8 cellular contexts compared by ENCODE assay signal in genomic region chr1:67759692-67760029, GRCh38.
DNase-seq lines count a peak whose midpoint lies in the region; ATAC-seq, FAIRE-seq and TF ChIP-seq lines count a peak whose summit lies in the region.

No MANE protein-coding gene starts in this region.

- TF ChIP-seq CTCF in GM12878 (IDR thresholded peaks at IDR 0.05 in 2 of 3, conservative IDR thresholded peaks at IDR 0.05 in 1 of 3; ENCODE audit: control insufficient read depth in 2 of 3, extremely low read depth in 1 of 3, insufficient read depth in 1 of 3, low read depth in 3 of 3, low read length in 3 of 3) (no peak), adrenal gland (IDR thresholded peaks at IDR 0.05) (no peak)

- POLR2A ChIA-PET in GM12878 (lab: Charles Lee) = interaction anchor here (0.8 to 4.2 kb wide), 19 partner anchors 9 to 222 kb away, joined by 3 to 33 read pairs (median 3); partner anchors contain the start of gene GADD45A

- peak overlapping the region; percentile 39; the same call in 1 of the 2 replicates for H2AFZ ChIP-seq in GM12878 (ENCODE audit: control insufficient read depth, low read depth, low read length)

- H3K79me2 ChIP-seq in GM12878 (ENCODE audit: control insufficient read depth, insufficient read depth, low read length) = no peaks in the 10 kb centered on the region

- H3K4me3 ChIP-seq in GM12878 (no peak overlapping the region), adrenal gland (no peak overlapping the region)

- SMC1A ChIA-PET in GM12878 (lab: Charles Lee; ENCODE audit: uncharacterized antibody, unreplicated experiment) = interaction anchor here (0.6 to 14.1 kb wide), 61 partner anchors 8 to 546 kb away, joined by 3 to 227 read pairs (median 5); partner anchors contain the start of gene GADD45A

- H3K27ac ChIP-seq in GM12878 (ENCODE audit: control insufficient read depth, insufficient read depth) = peak overlapping the region; percentile 84
- H3K27ac ChIP-seq in adrenal gland = peak overlapping the region in 2 of 5 donors; percentile 29 to 32

- no peak for DNase-seq in GM12878 (ENCODE audit: low read depth, low spot score)
- no peak for DNase-seq in sciatic nerve (ENCODE audit: low spot score)
- DNase-seq in adrenal gland = no peak
- DNase-seq in NCI-H146 treated with DMSO at 0.1 percent for 48 hours (lab: John Stamatoyannopoulos, UW; ENCODE audit: unreplicated experiment) = no peak
- no peak for DNase-seq in SK-N-DZ (ENCODE audit: low spot score)
- DNase-seq in activated CD8-positive, alpha-beta memory T cell treated with anti-CD3 and anti-CD28 coated beads for 24 hours = no peak

- FAIRE-seq in GM12878 (lab: Jason Lieb, UNC) = no peak

- in situ Hi-C loops in GM12878 (cut with MboI) = loop anchor here (5.0 to 10.0 kb wide), 3 partner anchors 77 to 425 kb away; no protein-coding TSS in a partner anchor

- H3K4me1 ChIP-seq in GM12878 (ENCODE audit: control insufficient read depth, insufficient read depth, low read length) (peaks cover 20% of the 10 kb centered on the region), adrenal gland (replicated peaks in 1 of 2) (peaks cover 0 to 11% of the 10 kb centered on the region in 2 donors)

- BruUV-seq in GM12878 (replicated peaks; lab: Mats Ljungman, UMichigan) = TSS peak; percentile 77

- no peaks in the 10 kb centered on the region for H3K9me3 ChIP-seq in GM12878 (replicated peaks; ENCODE audit: control insufficient read depth, insufficient read depth, low read length)
- no peaks in the 10 kb centered on the region for H3K9me3 ChIP-seq in adrenal gland (replicated peaks in 1 of 3)

- no peak for TF ChIP-seq RAD21 in GM12878 (IDR thresholded peaks at IDR 0.05; ENCODE audit: insufficient read depth, low read depth, low read length)

- CTCF ChIA-PET in GM12878 (lab: Yijun Ruan, JAX) = interaction anchor here (0.6 to 10.8 kb wide), 67 partner anchors 9 to 764 kb away, joined by 3 to 227 read pairs (median 6); partner anchors contain the start of gene GADD45A

- H3K27me3 ChIP-seq in GM12878 (replicated peaks in 1 of 2; ENCODE audit: control insufficient read depth in 2 of 2, insufficient read depth in 2 of 2, low read length in 1 of 2) (peaks cover 0 to 2% of the 10 kb centered on the region in 2 experiments; a peak in 2 of 4 replicates), adrenal gland (no peaks in the 10 kb centered on the region)

- H4K20me1 ChIP-seq in GM12878 (ENCODE audit: control insufficient read depth, insufficient read depth) = no peaks in the 10 kb centered on the region

- H3K36me3 ChIP-seq in GM12878 (ENCODE audit: control insufficient read depth in 2 of 2, insufficient read depth in 2 of 2, low read length in 1 of 2) (no peaks in the 10 kb centered on the region), adrenal gland (replicated peaks in 1 of 2) (no peaks in the 10 kb centered on the region)

- TF ChIP-seq POLR2A in GM12878 (IDR thresholded peaks at IDR 0.05; ENCODE audit: low read depth, low read length) (no peak), adrenal gland (IDR thresholded peaks at IDR 0.05) (no peak)

- no peak overlapping the region for H3K9ac ChIP-seq in GM12878 (ENCODE audit: control insufficient read depth, insufficient read depth, low read length)

- H3K4me2 ChIP-seq in GM12878 (ENCODE audit: control insufficient read depth, insufficient read depth) = peak overlapping the region; percentile 62

- RAD21 ChIA-PET in GM12878 (lab: Charles Lee; ENCODE audit: unreplicated experiment) = interaction anchor here (0.6 to 12.6 kb wide), 54 partner anchors 9 to 590 kb away, joined by 3 to 225 read pairs (median 8); partner anchors contain the start of gene GADD45A

- TF ChIP-seq EP300 in GM12878 (IDR thresholded peaks at IDR 0.05; ENCODE audit: borderline replicate concordance in 1 of 2, control insufficient read depth in 1 of 2, low read depth in 2 of 2, low read length in 2 of 2) = no peak

- intact Hi-C loops in GM12878 (cut with micrococcal nuclease; ENCODE audit: unreplicated experiment) (loop anchor here (1.0 to 5.0 kb wide), 6 partner anchors 23 to 422 kb away; partner anchors contain the start of gene SERBP1), sciatic nerve (cut with DNase I) (loop anchor here (2.0 to 10.0 kb wide), 2 partner anchors 75 to 223 kb away; partner anchors contain the start of gene GADD45A), adrenal gland (cut with DNase I) (loop anchor here (5.0 to 10.0 kb wide), 6 partner anchors 65 to 227 kb away; no protein-coding TSS in a partner anchor)

- ATAC-seq in GM19372 (IDR thresholded peaks at IDR 0.05; ENCODE audit: low read depth, unreplicated experiment) (peak; percentile 15), HG03045 (IDR thresholded peaks at IDR 0.05; ENCODE audit: unreplicated experiment) (peak; percentile 25), GM12878 (peak; percentile 49), sciatic nerve (peak; percentile 21)

TF ChIP-seq in GM12878, 131 proteins besides CTCF, POLR2A, EP300 and RAD21 (continues in another document):
- TF ChIP-seq MTA3 (IDR thresholded peaks at IDR 0.05; ENCODE audit: borderline replicate concordance, low read length) (no peak), BCLAF1 (IDR thresholded peaks at IDR 0.05) (0 out of 2 replicates have a peak, but pooled peaks have one; percentile 53), LARP7 (IDR thresholded peaks at IDR 0.05) (peak; percentile 64; the same call in 1 of the 2 replicates), SMARCA5 (IDR thresholded peaks at IDR 0.05) (peak; percentile 84; the same call in 1 of the 2 replicates), POU2F2 (IDR thresholded peaks at IDR 0.05; ENCODE audit: borderline replicate concordance, low read depth, low read length) (no peak), KAT2A (conservative IDR thresholded peaks at IDR 0.05; ENCODE audit: control insufficient read depth, low read depth, low read length) (no peak), ZBTB40 (IDR thresholded peaks at IDR 0.05; ENCODE audit: borderline replicate concordance) (0 out of 2 replicates have a peak, but pooled peaks have one; percentile 51), NR2C2 (IDR thresholded peaks at IDR 0.05; ENCODE audit: borderline replicate concordance, control insufficient read depth, insufficient read length, low read depth) (no peak), ZNF274 (IDR thresholded peaks at IDR 0.05; ENCODE audit: insufficient read depth, insufficient read length) (no peak), RUNX3 (IDR thresholded peaks at IDR 0.05; ENCODE audit: low read length) (no peak), TCF3 (IDR thresholded peaks at IDR 0.05; ENCODE audit: borderline replicate concordance, insufficient read depth, low read depth, low read length) (no peak), RBBP5 (conservative IDR thresholded peaks at IDR 0.05) (peak; percentile 60; the same call in 1 of the 2 replicates), KLF5 (IDR thresholded peaks at IDR 0.05; ENCODE audit: partially characterized antibody) (no peak), EGR1 (IDR thresholded peaks at IDR 0.05; ENCODE audit: borderline replicate concordance in 1 of 2, low read depth in 2 of 2, low read length in 2 of 2) (no peak), FOXM1 (IDR thresholded peaks at IDR 0.05; ENCODE audit: low read depth, low read length) (no peak)
